Comparison of ENCODE assay signal across 18 cellular contexts in the genomic region with DNA sequence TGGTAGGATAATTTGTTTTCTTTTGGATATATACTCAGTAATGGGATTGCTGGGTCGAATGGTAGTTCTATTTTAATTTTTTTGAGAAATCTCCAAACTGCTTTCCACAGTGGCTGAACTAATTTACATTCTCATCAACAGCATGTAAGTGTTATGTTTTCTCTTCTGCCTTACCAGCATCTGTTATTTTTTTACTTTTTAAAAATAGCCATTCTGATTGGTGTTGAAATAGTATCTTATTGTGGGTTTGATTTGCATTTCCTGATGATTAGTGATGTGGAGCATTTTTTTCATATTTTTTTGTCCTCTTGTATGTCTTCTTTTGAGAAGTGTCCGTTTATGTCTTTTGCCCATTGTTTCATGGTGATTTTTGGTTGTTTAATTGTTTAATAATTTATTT.
"Had no signal": no experiment of that assay in that cellular context is flagged by ENCODE, and none has a peak within 500 bp of the region (broad histone marks: within the 10 kb centered on the region; RNA-seq: fewer than 3 reads in every experiment).

No MANE protein-coding gene starts in this region.

- H3K27ac Mint-ChIP-seq: activated CD4-positive, alpha-beta memory T cell treated with anti-CD3 and anti-CD28 coated beads, Interleukin-2, amount 10 ng/mL, durations not matched to agents 7 days and 5 days; neural progenitor cell had no signal

- H3K4me3 ChIP-seq: adrenal gland, coronary artery, esophagus squamous epithelium, hepatocyte, lung, neural progenitor cell, tibial nerve, uterus had no signal

- H3K27ac ChIP-seq: adrenal gland, coronary artery, esophagus squamous epithelium, hepatocyte, neural progenitor cell, tibial nerve, uterus had no signal

- H3K27me3 Mint-ChIP-seq: activated CD4-positive, alpha-beta memory T cell treated with anti-CD3 and anti-CD28 coated beads, Interleukin-2, amount 10 ng/mL, durations not matched to agents 7 days and 5 days; activated naive CD4-positive, alpha-beta T cell treated with anti-CD3 and anti-CD28 coated beads, Interleukin-2, amount 50 U/mL, for 24 hours; activated T-cell treated with anti-CD3 and anti-CD28 coated beads, Interleukin-2, amount 50 U/mL, for 24 hours had no signal

- H3K27me3 ChIP-seq: adrenal gland, esophagus squamous epithelium, hepatocyte, neural progenitor cell, tibial nerve, uterus had no signal

- H3K4me3 Mint-ChIP-seq: activated CD4-positive, alpha-beta memory T cell treated with anti-CD3 and anti-CD28 coated beads, Interleukin-2, amount 10 ng/mL, durations not matched to agents 7 days and 5 days; activated naive CD4-positive, alpha-beta T cell treated with anti-CD3 and anti-CD28 coated beads, Interleukin-2, amount 50 U/mL, for 24 hours; activated T-cell treated with anti-CD3 and anti-CD28 coated beads, Interleukin-2, amount 50 U/mL, for 24 hours; neural progenitor cell had no signal

- H3K9me3 ChIP-seq: adrenal gland, esophagus squamous epithelium, tibial nerve, uterus had no signal

- H3K9me3 Mint-ChIP-seq: activated CD4-positive, alpha-beta memory T cell treated with anti-CD3 and anti-CD28 coated beads, Interleukin-2, amount 10 ng/mL, durations not matched to agents 7 days and 5 days; activated naive CD4-positive, alpha-beta T cell treated with anti-CD3 and anti-CD28 coated beads, Interleukin-2, amount 50 U/mL, for 24 hours; activated T-cell treated with anti-CD3 and anti-CD28 coated beads, Interleukin-2, amount 50 U/mL, for 24 hours; neural progenitor cell had no signal

- DNase-seq: activated CD4-positive, alpha-beta memory T cell treated with anti-CD3 and anti-CD28 coated beads, Interleukin-2, amount 10 ng/mL, durations not matched to agents 7 days and 5 days; activated CD4-positive, alpha-beta T cell treated with anti-CD3 and anti-CD28 coated beads for 4 hours; activated effector memory CD4-positive, alpha-beta T cell treated with Interleukin-2 at 50 U/mL for 16 hours; activated T-cell treated with anti-CD3 and anti-CD28 coated beads, Interleukin-2, amount 50 U/mL, for 24 hours; adrenal gland; caudate nucleus; effector CD4-positive, alpha-beta T cell; esophagus squamous epithelium; islet precursor cell; stimulated activated CD4-positive, alpha-beta T cell treated with anti-CD3 and anti-CD28 coated beads, Interleukin-12 subunit alpha, Interleukin-12 subunit beta, amount 100 ng/mL, for 4 hours; stimulated activated CD4-positive, alpha-beta T cell treated with anti-CD3 and anti-CD28 coated beads, Interleukin-2, amount 100 ng/mL, for 24 hours; uterus had no signal

- H3K4me2 ChIP-seq: hepatocyte, neural progenitor cell had no signal

- H3K36me3 ChIP-seq: adrenal gland, uterus had no signal

- H3K4me1 Mint-ChIP-seq: activated CD4-positive, alpha-beta memory T cell treated with anti-CD3 and anti-CD28 coated beads, Interleukin-2, amount 10 ng/mL, durations not matched to agents 7 days and 5 days; neural progenitor cell had no signal

- H3K4me1 ChIP-seq: neural progenitor cell, uterus had no signal
